8 cellular contexts compared by ENCODE assay signal in the genomic region with DNA sequence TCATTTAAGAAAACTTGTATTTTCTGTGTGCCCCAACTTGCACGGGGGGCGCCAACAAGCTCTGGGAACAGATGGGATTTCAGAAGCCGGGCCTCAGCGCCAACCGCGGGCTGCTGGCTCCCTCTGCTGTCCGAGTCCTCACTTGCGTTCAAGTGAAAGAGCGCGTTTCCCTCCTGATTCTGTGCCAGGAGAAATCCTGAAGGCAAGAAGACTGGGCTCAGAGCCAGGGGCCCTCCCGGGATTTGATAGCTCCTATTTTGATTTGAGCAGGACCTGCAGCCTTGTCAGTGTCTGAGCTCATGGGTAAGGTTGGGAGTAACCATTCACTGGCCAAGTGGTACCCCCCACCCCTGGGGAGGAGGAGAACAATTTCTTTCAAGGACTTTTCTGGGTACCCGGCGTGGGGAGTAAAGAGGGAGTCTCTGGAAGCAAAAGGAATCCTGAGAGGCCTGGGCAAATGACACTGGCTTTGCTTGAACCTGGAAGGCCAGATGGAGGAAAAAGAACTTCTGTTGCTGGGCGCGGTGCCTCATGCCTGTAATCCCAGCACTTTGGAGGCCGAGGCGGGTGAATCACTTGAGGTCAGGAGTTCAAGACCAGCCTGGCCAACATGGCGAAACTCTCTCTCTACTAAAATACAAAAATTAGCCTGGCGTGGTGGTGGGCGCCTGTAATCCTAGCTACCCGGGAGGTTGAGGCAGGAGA.
DNase-seq lines count a peak whose midpoint lies in the region; ATAC-seq and TF ChIP-seq lines count a peak whose summit lies in the region.

No MANE protein-coding gene starts in this region.

- no peak for TF ChIP-seq POLR2A in Peyer's patch (IDR thresholded peaks at IDR 0.05)

- no peaks in the 10 kb centered on the region for H3F3A ChIP-seq in neural progenitor cell (ENCODE audit: low read depth)

- H3K9ac ChIP-seq in neural progenitor cell, result no peak overlapping the region

- H4K20me1 ChIP-seq in neural progenitor cell (ENCODE audit: low read depth), result no peaks in the 10 kb centered on the region

- H3K27me3 Mint-ChIP-seq in neural progenitor cell (ENCODE audit: insufficient read depth, low read depth), result peaks cover 7% of the 10 kb centered on the region

- H3K36me3 ChIP-seq in Peyer's patch (no peaks in the 10 kb centered on the region), neural progenitor cell (no peaks in the 10 kb centered on the region)

- peak overlapping the region; percentile 39 for H3K4me2 ChIP-seq in neural progenitor cell

- H3K4me3 ChIP-seq in Peyer's patch, result peak overlapping the region in 1 of 4 donors; percentile 40
- H3K4me3 ChIP-seq in fibroblast of pulmonary artery (replicated peaks; ENCODE audit: low read depth, low read length), result peak overlapping the region; percentile 32
- no peak overlapping the region for H3K4me3 ChIP-seq in neural progenitor cell

- DNase-seq in DMS79 (lab: John Stamatoyannopoulos, UW), result peak; percentile 94
- DNase-seq in LoVo (ENCODE audit: low spot score), result peak; percentile 90
- DNase-seq in Peyer's patch, result peak; percentile 60 to 90 (median 84)
- peak; percentile 37 to 45 for DNase-seq in activated T-helper 1 cell treated with anti-CD3 and anti-CD28 coated beads, Interleukin-2, amount 50 U/mL, for 16 hours (ENCODE audit: low read depth in 1 of 2, low spot score in 1 of 2)
- DNase-seq in fibroblast of pulmonary artery (ENCODE audit: low read depth), result peak; percentile 95
- DNase-seq in neural progenitor cell (ENCODE audit: low spot score), result peak; percentile 90
- peak; percentile 49 for DNase-seq in stimulated activated naive CD4-positive, alpha-beta T cell treated with Interleukin-2 at 50 U/mL for 16 hours (lab: John Stamatoyannopoulos, UW)

- H3K4me1 ChIP-seq in Peyer's patch (peaks cover 0 to 10% (median 0%) of the 10 kb centered on the region in 4 donors), neural progenitor cell (peaks cover 8% of the 10 kb centered on the region)

- TF ChIP-seq CTCF in Peyer's patch (IDR thresholded peaks at IDR 0.05), result peak; percentile 46 to 91 (median 88)
- peak; percentile 85 for TF ChIP-seq CTCF in fibroblast of pulmonary artery (IDR thresholded peaks at IDR 0.05; ENCODE audit: low read length, missing control alignments)
- TF ChIP-seq CTCF in neural progenitor cell (IDR thresholded peaks at IDR 0.05), result peak; percentile 99

- H3K79me2 ChIP-seq in neural progenitor cell (ENCODE audit: low read depth), result no peaks in the 10 kb centered on the region

- H3K36me3 Mint-ChIP-seq in neural progenitor cell, result peaks cover 2% of the 10 kb centered on the region

- H2AFZ ChIP-seq in neural progenitor cell (replicated peaks), result peak overlapping the region; percentile 87

- H3K27ac Mint-ChIP-seq in neural progenitor cell, result no peak overlapping the region

- peaks cover 36% of the 10 kb centered on the region for H3K4me1 Mint-ChIP-seq in neural progenitor cell

- H3K27me3 ChIP-seq in Peyer's patch, result no peaks in the 10 kb centered on the region
- H3K27me3 ChIP-seq in neural progenitor cell, result no peaks in the 10 kb centered on the region

- no peaks in the 10 kb centered on the region for H3K9me3 ChIP-seq in Peyer's patch
- no peaks in the 10 kb centered on the region for H3K9me3 ChIP-seq in neural progenitor cell (ENCODE audit: low read depth)

- no peak for ATAC-seq in GM18520 (IDR thresholded peaks at IDR 0.05; ENCODE audit: unreplicated experiment)

- H3K27ac ChIP-seq in Peyer's patch (no peak overlapping the region), neural progenitor cell (no peak overlapping the region)

- H3K4me3 Mint-ChIP-seq in neural progenitor cell, result no peak overlapping the region

- H3K9me3 Mint-ChIP-seq in neural progenitor cell, result peaks cover 8% of the 10 kb centered on the region

Comparison
In these comparisons a context has a peak if more than half of its experiments do, and no peak if none do; other contexts are left out.
1. DNase-seq: peak in every context shown above with its lines; median percentile 95 in fibroblast of pulmonary artery; 94 in DMS79; 90 in LoVo; 90 in neural progenitor cell; 84 in Peyer's patch; 49 in stimulated activated naive CD4-positive, alpha-beta T cell treated with Interleukin-2 at 50 U/mL for 16 hours; 41 in activated T-helper 1 cell treated with anti-CD3 and anti-CD28 coated beads, Interleukin-2, amount 50 U/mL, for 16 hours.